In the genomic region with DNA sequence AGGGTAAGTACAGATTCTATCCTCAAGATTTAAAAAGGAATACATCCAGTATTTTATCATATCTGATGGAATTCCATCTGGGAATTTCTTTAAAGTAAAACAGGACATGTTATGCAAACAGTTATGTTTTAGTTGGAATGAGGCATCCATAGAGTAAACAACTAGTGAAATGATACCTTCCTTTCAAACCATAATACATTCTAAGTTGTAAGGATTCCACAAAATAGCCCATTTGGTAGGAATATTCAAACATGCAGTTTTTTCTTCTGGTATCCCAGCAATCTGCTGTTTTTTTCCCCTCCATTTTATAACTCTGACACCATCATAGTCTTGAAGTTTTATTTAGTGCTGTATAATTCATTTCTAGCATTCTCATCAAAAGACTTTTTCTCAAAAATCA, we compare ENCODE assay signal across 15 cellular contexts.
DNase-seq lines count a peak whose midpoint lies in the region; ATAC-seq, FAIRE-seq and TF ChIP-seq lines count a peak whose summit lies in the region.
"Had no signal": no experiment of that assay in that cellular context is flagged by ENCODE, and none has a peak within 500 bp of the region (broad histone marks: within the 10 kb centered on the region; RNA-seq: fewer than 3 reads in every experiment).

No MANE protein-coding gene starts in this region.

- no peaks in the 10 kb centered on the region for H3K9me2 ChIP-seq in HCT116 (ENCODE audit: insufficient read depth)

- no peak overlapping the region for H3K4me2 ChIP-seq in HCT116 (ENCODE audit: low read length)
- H3K4me2 ChIP-seq: BLaER1 had no signal

- H3K27ac ChIP-seq in HCT116 (ENCODE audit: low read depth, low read length) (no peak overlapping the region), tibial artery (no peak overlapping the region)
- H3K27ac ChIP-seq: BLaER1, GM23248 had no signal

- DNase-seq in HCT116 (ENCODE audit: low read depth, low spot score), result no peak
- peak; percentile 50 for DNase-seq in adipocyte (ENCODE audit: low read depth)
- DNase-seq in mesothelial cell of epicardium (ENCODE audit: low spot score in 2 of 2, unreplicated experiment in 2 of 2), result no peak
- DNase-seq in osteocyte (ENCODE audit: extremely low spot score, unreplicated experiment), result no peak
- no peak for DNase-seq in GM12891 (ENCODE audit: insufficient read length, low spot score)
- DNase-seq in NCI-H2029 treated with DMSO at 0.1 percent for 48 hours (lab: John Stamatoyannopoulos, UW), result no peak
- no peak for DNase-seq in tibial artery
- DNase-seq: 8988T; AML-193; Caco-2; CD8-positive, alpha-beta memory T cell; GM23248; H7 had no signal

- BruUV-seq in HCT116 (replicated peaks; lab: Mats Ljungman, UMichigan), result no TSS peak

- H3K4me3 Mint-ChIP-seq in mesothelial cell of epicardium (no peak overlapping the region), osteocyte (ENCODE audit: unreplicated experiment) (no peak overlapping the region)
- H3K4me3 Mint-ChIP-seq: CD8-positive, alpha-beta memory T cell had no signal

- no peaks in the 10 kb centered on the region for H3K79me2 ChIP-seq in HCT116 (ENCODE audit: insufficient read depth, low read length)

- TF ChIP-seq POLR2A in HCT116 (IDR thresholded peaks at IDR 0.05; ENCODE audit: borderline replicate concordance, extremely low read depth, insufficient read depth, insufficient read length), result no peak
- TF ChIP-seq POLR2A in GM12891 (IDR thresholded peaks at IDR 0.05; ENCODE audit: low read depth, low read length), result no peak

- H3K27me3 ChIP-seq in HCT116 (ENCODE audit: insufficient read depth, low read length) (no peaks in the 10 kb centered on the region), adipocyte (replicated peaks; ENCODE audit: control insufficient read depth, insufficient read depth, low read length) (no peaks in the 10 kb centered on the region), tibial artery (no peaks in the 10 kb centered on the region)
- H3K27me3 ChIP-seq: BLaER1 had no signal

- H3K9ac ChIP-seq in HCT116 (ENCODE audit: low read length) (no peak overlapping the region), adipocyte (ENCODE audit: low read length) (no peak overlapping the region)
- H3K9ac ChIP-seq: BLaER1, GM23248 had no signal

- no peak for TF ChIP-seq RAD21 in HCT116 (IDR thresholded peaks at IDR 0.05; ENCODE audit: low read depth)

- H3K36me3 ChIP-seq in HCT116 (ENCODE audit: control insufficient read depth in 1 of 2, insufficient read depth in 2 of 2, low read length in 2 of 2) (no peaks in the 10 kb centered on the region), adipocyte (ENCODE audit: control insufficient read depth, insufficient read depth, low read length, severe bottlenecking) (no peaks in the 10 kb centered on the region), tibial artery (no peaks in the 10 kb centered on the region)
- H3K36me3 ChIP-seq: BLaER1 had no signal

- RAD21 ChIA-PET in HCT116 (lab: Charles Lee; ENCODE audit: low non-redundant PET in 1 of 2, low total read pairs in 2 of 2, uncharacterized antibody in 2 of 2, unreplicated experiment in 2 of 2), result no interaction called here

- no peaks in the 10 kb centered on the region for H3K4me1 ChIP-seq in HCT116 (ENCODE audit: control insufficient read depth in 1 of 2, insufficient read depth in 2 of 2, low read length in 2 of 2)
- H3K4me1 ChIP-seq in adipocyte (ENCODE audit: control insufficient read depth, insufficient read depth, low read length), result no peaks in the 10 kb centered on the region
- no peaks in the 10 kb centered on the region for H3K4me1 ChIP-seq in tibial artery
- H3K4me1 ChIP-seq: BLaER1 had no signal

- no peaks in the 10 kb centered on the region for H3K9me3 Mint-ChIP-seq in mesothelial cell of epicardium
- no peaks in the 10 kb centered on the region for H3K9me3 Mint-ChIP-seq in osteocyte (ENCODE audit: unreplicated experiment)
- H3K9me3 Mint-ChIP-seq: CD8-positive, alpha-beta memory T cell had no signal

- FAIRE-seq in GM12891 (lab: Jason Lieb, UNC), result no peak
- FAIRE-seq: GM18507 had no signal

- intact Hi-C loops in HCT116 (cut with micrococcal nuclease), result no loop called here
- intact Hi-C loops in tibial artery (cut with DNase I; ENCODE audit: low total_unique reads), result no loop called here

- no peaks in the 10 kb centered on the region for H3K9me3 ChIP-seq in HCT116 (ENCODE audit: control insufficient read depth in 1 of 2, insufficient read depth in 1 of 2, low read depth in 1 of 2, low read length in 2 of 2)
- no peaks in the 10 kb centered on the region for H3K9me3 ChIP-seq in adipocyte (ENCODE audit: control insufficient read depth, low read length)
- H3K9me3 ChIP-seq in tibial artery, result no peaks in the 10 kb centered on the region
- H3K9me3 ChIP-seq: BLaER1, Caco-2 had no signal

- no peaks in the 10 kb centered on the region for H4K20me1 ChIP-seq in HCT116 (ENCODE audit: insufficient read depth)
- H4K20me1 ChIP-seq: BLaER1 had no signal

- CTCF ChIA-PET in HCT116 (lab: Charles Lee), result no interaction called here

- H3K4me3 ChIP-seq in HCT116 (replicated peaks in 1 of 2; ENCODE audit: low read depth in 1 of 2, low read length in 2 of 2), result no peak overlapping the region
- no peak overlapping the region for H3K4me3 ChIP-seq in adipocyte (ENCODE audit: low read length)
- H3K4me3 ChIP-seq in tibial artery, result no peak overlapping the region
- H3K4me3 ChIP-seq: BLaER1, GM23248 had no signal

- H3K4me1 Mint-ChIP-seq in mesothelial cell of epicardium (peaks cover 27% of the 10 kb centered on the region), osteocyte (ENCODE audit: unreplicated experiment) (peaks cover 15% of the 10 kb centered on the region)
- H3K4me1 Mint-ChIP-seq: CD8-positive, alpha-beta memory T cell had no signal

- H3K36me3 Mint-ChIP-seq in mesothelial cell of epicardium (no peaks in the 10 kb centered on the region), osteocyte (ENCODE audit: unreplicated experiment) (no peaks in the 10 kb centered on the region)
- H3K36me3 Mint-ChIP-seq: CD8-positive, alpha-beta memory T cell had no signal

- POLR2A ChIA-PET in HCT116 (lab: Charles Lee), result no interaction called here

- H3K27me3 Mint-ChIP-seq in mesothelial cell of epicardium (ENCODE audit: low read depth) (no peaks in the 10 kb centered on the region), osteocyte (ENCODE audit: unreplicated experiment) (no peaks in the 10 kb centered on the region)
- H3K27me3 Mint-ChIP-seq: CD8-positive, alpha-beta memory T cell had no signal

- H2AFZ ChIP-seq in HCT116 (ENCODE audit: low read depth, low read length, poor library complexity, severe bottlenecking), result peak overlapping the region; percentile 48
- H2AFZ ChIP-seq: GM23248 had no signal

- H3K27ac Mint-ChIP-seq in mesothelial cell of epicardium, result peak overlapping the region; percentile 14
- H3K27ac Mint-ChIP-seq in osteocyte (ENCODE audit: unreplicated experiment), result peak overlapping the region; percentile 19
- H3K27ac Mint-ChIP-seq: CD8-positive, alpha-beta memory T cell had no signal

- no peak for ATAC-seq in HCT116

- TF ChIP-seq CTCF in HCT116 (IDR thresholded peaks at IDR 0.05 in 2 of 3, conservative IDR thresholded peaks at IDR 0.05 in 1 of 3; ENCODE audit: borderline replicate concordance in 1 of 3, insufficient read depth in 1 of 3, low read depth in 2 of 3, low read length in 2 of 3), result no peak
- no peak for TF ChIP-seq CTCF in mesothelial cell of epicardium (IDR thresholded peaks at IDR 0.05; ENCODE audit: unreplicated experiment)
- TF ChIP-seq CTCF in osteocyte (IDR thresholded peaks at IDR 0.05), result no peak
- no peak for TF ChIP-seq CTCF in tibial artery (IDR thresholded peaks at IDR 0.05)

TF ChIP-seq in HCT116, 20 proteins besides CTCF, POLR2A, EP300 and RAD21 (continues in another document):
- TF ChIP-seq CEBPB (IDR thresholded peaks at IDR 0.05; ENCODE audit: low read depth) (no peak), ZBTB33 (IDR thresholded peaks at IDR 0.05; ENCODE audit: extremely low read depth, insufficient replicate concordance, low read length) (no peak)
- TF ChIP-seq, protein P1, sequence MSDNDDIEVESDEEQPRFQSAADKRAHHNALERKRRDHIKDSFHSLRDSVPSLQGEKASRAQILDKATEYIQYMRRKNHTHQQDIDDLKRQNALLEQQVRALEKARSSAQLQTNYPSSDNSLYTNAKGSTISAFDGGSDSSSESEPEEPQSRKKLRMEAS (IDR thresholded peaks at IDR 0.05), result no peak

TF ChIP-seq in GM12891, 5 proteins besides CTCF, POLR2A, EP300 and RAD21:
- TF ChIP-seq PAX5 (IDR thresholded peaks at IDR 0.05; ENCODE audit: insufficient read depth, low read length, severe bottlenecking) (no peak), POLR2AphosphoS5 (IDR thresholded peaks at IDR 0.05; ENCODE audit: low read depth, low read length) (no peak), TAF1 (IDR thresholded peaks at IDR 0.05; ENCODE audit: low read depth, low read length) (no peak), POU2F2 (IDR thresholded peaks at IDR 0.05; ENCODE audit: low read depth, low read length) (no peak), SPI1 (IDR thresholded peaks at IDR 0.05; ENCODE audit: low read depth, low read length) (no peak)
